ENCODE assay signal across 1 cellular context in the genomic region with DNA sequence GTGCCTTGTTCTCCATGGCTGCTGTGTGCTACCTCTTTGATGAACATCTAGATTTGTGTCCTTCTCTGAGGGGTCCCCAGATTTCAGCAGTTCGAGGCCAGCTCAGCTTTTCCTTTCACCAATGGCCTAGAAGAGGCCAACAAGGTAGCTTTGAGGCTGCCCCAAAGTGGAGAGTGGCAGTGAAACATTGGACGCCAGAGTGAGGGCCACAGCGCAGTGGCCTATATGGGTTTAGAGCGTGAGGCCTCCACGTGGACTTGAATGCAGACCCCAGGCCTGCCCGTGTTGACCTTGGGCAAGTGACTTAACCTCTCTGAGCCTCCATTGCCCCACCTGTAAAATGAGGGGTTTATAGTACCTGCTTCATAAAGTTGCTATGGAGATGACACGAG.
TF ChIP-seq lines count a peak whose summit lies in the region.

No MANE protein-coding gene starts in this region.

TF ChIP-seq in GM12878, 131 proteins besides CTCF, POLR2A, EP300 and RAD21:
- TF ChIP-seq, protein P1, sequence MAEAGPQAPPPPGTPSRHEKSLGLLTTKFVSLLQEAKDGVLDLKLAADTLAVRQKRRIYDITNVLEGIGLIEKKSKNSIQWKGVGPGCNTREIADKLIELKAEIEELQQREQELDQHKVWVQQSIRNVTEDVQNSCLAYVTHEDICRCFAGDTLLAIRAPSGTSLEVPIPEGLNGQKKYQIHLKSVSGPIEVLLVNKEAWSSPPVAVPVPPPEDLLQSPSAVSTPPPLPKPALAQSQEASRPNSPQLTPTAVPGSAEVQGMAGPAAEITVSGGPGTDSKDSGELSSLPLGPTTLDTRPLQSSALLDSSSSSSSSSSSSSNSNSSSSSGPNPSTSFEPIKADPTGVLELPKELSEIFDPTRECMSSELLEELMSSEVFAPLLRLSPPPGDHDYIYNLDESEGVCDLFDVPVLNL (IDR thresholded peaks at IDR 0.05; ENCODE audit: low read depth, low read length): no peak
- TF ChIP-seq RFX5 (IDR thresholded peaks at IDR 0.05; ENCODE audit: low read depth, low read length): no peak
